18 cellular contexts compared by ENCODE assay signal in genomic region chr13:35179494-35179893, GRCh38.
DNase-seq lines count a peak whose midpoint lies in the region; ATAC-seq and TF ChIP-seq lines count a peak whose summit lies in the region.
"Had no signal": no experiment of that assay in that cellular context is flagged by ENCODE, and none has a peak within 500 bp of the region (broad histone marks: within the 10 kb centered on the region; RNA-seq: fewer than 3 reads in every experiment).

No MANE protein-coding gene starts in this region.

- TF ChIP-seq POLR2A in spleen (IDR thresholded peaks at IDR 0.05), result no peak

- 68 to 86% (median 82%) methylated on average over 2 of the region's 2 CpGs for WGBS in spleen, 5 donors

- intact Hi-C loops in spleen (cut with DNase I; ENCODE audit: low total_unique reads) (no loop called here), mucosa of descending colon (cut with DNase I, micrococcal nuclease) (no loop called here)

- no peaks in the 10 kb centered on the region for H3K4me1 ChIP-seq in spleen
- no peaks in the 10 kb centered on the region for H3K4me1 ChIP-seq in mucosa of descending colon (ENCODE audit: low read depth)
- H3K4me1 ChIP-seq: right lobe of liver had no signal

- no peaks in the 10 kb centered on the region for H3K27me3 ChIP-seq in spleen (replicated peaks in 1 of 7)
- H3K27me3 ChIP-seq: gastroesophageal sphincter, right lobe of liver had no signal

- H3K4me3 ChIP-seq in SK-N-MC (no peak overlapping the region), spleen (no peak overlapping the region), mucosa of descending colon (no peak overlapping the region)
- H3K4me3 ChIP-seq: gastroesophageal sphincter, right lobe of liver had no signal

- H3K9ac ChIP-seq in SK-N-MC (ENCODE audit: insufficient read length), result no peak overlapping the region

- H3K27ac ChIP-seq in SK-N-MC (0 out of 2 replicates have a peak overlapping the region, but pooled peaks have one; percentile 9), spleen (no peak overlapping the region)
- H3K27ac ChIP-seq: gastroesophageal sphincter, right lobe of liver had no signal

- no peak for TF ChIP-seq CTCF in spleen (IDR thresholded peaks at IDR 0.05 in 8 of 11, conservative IDR thresholded peaks at IDR 0.05 in 3 of 11)
- no peak for TF ChIP-seq CTCF in mucosa of descending colon (IDR thresholded peaks at IDR 0.05)

- DNase-seq in GM04503 (ENCODE audit: low read depth) (peak; percentile 64), SK-N-MC (ENCODE audit: low read depth, low spot score) (no peak), foreskin melanocyte (peak; percentile 57), renal cortical epithelial cell (ENCODE audit: low read depth) (peak; percentile 22), spleen (no peak), mucosa of descending colon (no peak), AML-193 (lab: John Stamatoyannopoulos, UW) (no peak), NCI-H2029 treated with DMSO at 0.1 percent for 48 hours (lab: John Stamatoyannopoulos, UW) (no peak)
- DNase-seq: activated CD8-positive, alpha-beta T cell treated with anti-CD3 and anti-CD28 coated beads, Interleukin-2, amount 10 ng/mL, durations not matched to agents 7 days and 5 days; C1 segment of cervical spinal cord; DMS 273 treated with DMSO at 0.1 percent for 48 hours; mesendoderm; NCI-H1930; right lobe of liver; stimulated activated CD4-positive, alpha-beta T cell treated with anti-CD3 and anti-CD28 coated beads, Interleukin-2, amount 100 ng/mL, for 24 hours had no signal

- H3K9me3 ChIP-seq in SK-N-MC (ENCODE audit: low read depth, low read length) (no peaks in the 10 kb centered on the region), spleen (no peaks in the 10 kb centered on the region), mucosa of descending colon (no peaks in the 10 kb centered on the region)
- H3K9me3 ChIP-seq: gastroesophageal sphincter, right lobe of liver had no signal

- ATAC-seq in mucosa of descending colon, result no peak
- ATAC-seq: activated CD8-positive, alpha-beta T cell treated with anti-CD3 and anti-CD28 coated beads, Interleukin-2, amount 10 ng/mL, durations not matched to agents 7 days and 5 days; gastroesophageal sphincter; HCT116; right lobe of liver; WTC11 had no signal

- H3K36me3 ChIP-seq in SK-N-MC (ENCODE audit: insufficient read depth, low read length) (no peaks in the 10 kb centered on the region), spleen (peaks cover 0 to 3% (median 0%) of the 10 kb centered on the region in 6 donors), mucosa of descending colon (ENCODE audit: low read depth) (no peaks in the 10 kb centered on the region)
- H3K36me3 ChIP-seq: right lobe of liver had no signal

Comparison
In these comparisons a context has a peak if more than half of its experiments do, and no peak if none do; other contexts are left out.
1. DNase-seq: peak in GM04503 (single experiment), foreskin melanocyte (single experiment) and renal cortical epithelial cell (single experiment); none in SK-N-MC (single experiment), spleen (single experiment), mucosa of descending colon (0 of 3), AML-193 (0 of 2) and NCI-H2029 treated with DMSO at 0.1 percent for 48 hours (single experiment).